7 cellular contexts compared by ENCODE assay signal in the genomic region with DNA sequence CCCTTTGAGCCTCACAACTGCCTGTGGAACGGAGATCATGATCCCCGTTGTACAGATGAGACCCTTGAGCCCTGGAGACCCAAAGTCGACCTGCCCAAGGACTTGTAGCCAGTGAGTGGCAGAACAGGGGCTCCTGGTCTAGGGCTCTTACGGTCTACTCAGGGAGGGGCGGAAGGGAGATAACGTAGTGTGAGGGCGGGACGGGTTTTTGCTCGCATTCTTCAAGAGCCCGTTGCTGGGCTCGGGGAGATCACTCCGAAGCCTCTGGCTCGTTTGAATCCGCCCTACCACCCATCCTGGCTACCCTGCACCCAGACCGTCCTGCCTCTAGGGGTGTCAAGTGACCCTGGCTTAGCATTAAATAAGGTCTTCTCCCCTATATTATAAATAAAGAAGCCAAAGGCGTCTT.
DNase-seq lines count a peak whose midpoint lies in the region; TF ChIP-seq lines count a peak whose summit lies in the region.

No MANE protein-coding gene starts in this region.

- DNase-seq in GM03348 (ENCODE audit: low spot score) (peak; percentile 61), HCEC 1CT (peak; percentile 39), MV-4-11 (lab: John Stamatoyannopoulos, UW) (peak; percentile 14), erythroblast (lab: John Stamatoyannopoulos, UW) (peak; percentile 92 to 93), superior temporal gyrus (ENCODE audit: extremely low spot score) (peak; percentile 48)
- peak; percentile 34 to 49 for DNase-seq in activated CD4-positive, alpha-beta T cell treated with anti-CD3 and anti-CD28 coated beads, Interleukin-2, amount 50 U/mL, for 48 hours

- H3K36me3 ChIP-seq in muscle layer of colon (ENCODE audit: insufficient read depth, low read length), result no peaks in the 10 kb centered on the region

- no peaks in the 10 kb centered on the region for H3K9me3 ChIP-seq in muscle layer of colon (ENCODE audit: low read length)

- peak overlapping the region; percentile 98 for H3K9ac ChIP-seq in muscle layer of colon (ENCODE audit: low read length)

- H3K4me1 ChIP-seq in muscle layer of colon (ENCODE audit: insufficient read depth, low read length), result peaks cover 49% of the 10 kb centered on the region

- H3K4me3 ChIP-seq in muscle layer of colon (ENCODE audit: low read depth in 1 of 2, low read length in 2 of 2), result peak overlapping the region; percentile 78 to 91

- no peaks in the 10 kb centered on the region for H3K27me3 ChIP-seq in muscle layer of colon (ENCODE audit: control insufficient read depth in 1 of 2, insufficient read depth in 2 of 2, low read length in 2 of 2)

- peak; percentile 8 for TF ChIP-seq POLR2A in erythroblast (IDR thresholded peaks at IDR 0.05; ENCODE audit: low read length)

- peak overlapping the region; percentile 93 for H3K27ac ChIP-seq in muscle layer of colon (ENCODE audit: low read depth, low read length)

Comparison
In these comparisons a context has a peak if more than half of its experiments do, and no peak if none do; other contexts are left out.
1. Peak in every context shown above with its lines: DNase-seq, H3K4me3 ChIP-seq and H3K27ac ChIP-seq.
2. DNase-seq: peak in every context shown above with its lines; median percentile 92 in erythroblast; 61 in GM03348; 48 in superior temporal gyrus; 42 in activated CD4-positive, alpha-beta T cell treated with anti-CD3 and anti-CD28 coated beads, Interleukin-2, amount 50 U/mL, for 48 hours; 39 in HCEC 1CT; 14 in MV-4-11.